ENCODE assay signal across 8 cellular contexts in the genomic region with DNA sequence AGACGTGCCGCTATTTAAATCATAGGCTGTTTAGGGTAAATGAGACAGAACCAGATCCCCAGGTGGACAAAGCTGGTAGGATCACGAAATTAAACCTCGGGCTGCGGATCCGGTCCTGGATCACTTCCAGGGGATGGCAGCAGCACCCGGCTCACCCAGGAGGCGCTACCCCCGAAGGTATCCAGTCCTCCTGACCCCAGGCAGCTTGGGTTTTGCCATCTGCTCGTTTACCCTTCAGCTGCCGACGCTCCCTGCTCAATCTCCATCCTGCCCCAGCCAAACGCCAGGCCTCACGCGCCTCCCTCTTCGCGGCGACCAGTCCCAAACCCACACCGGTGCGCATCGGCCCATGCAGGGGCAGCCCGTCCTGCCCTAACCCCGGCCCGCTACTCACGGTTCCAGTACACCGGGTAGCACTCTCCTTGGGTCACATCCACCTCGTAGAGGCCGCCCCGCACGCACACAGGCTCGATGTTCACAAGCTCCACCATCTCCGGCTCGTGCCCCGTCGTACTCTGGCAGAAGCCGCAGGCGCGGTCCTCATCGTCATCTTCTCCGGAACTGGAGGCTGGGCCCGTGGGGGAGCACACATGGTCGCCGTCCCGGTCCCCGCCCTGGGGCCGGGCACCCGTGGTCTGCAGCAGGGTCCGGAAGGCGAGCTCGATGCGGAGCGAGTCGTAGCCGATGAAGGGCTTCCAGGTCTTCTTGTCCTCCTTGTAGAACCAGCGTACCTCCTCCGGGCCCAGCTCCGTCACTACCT. TPM values are rescaled to one million over a fixed set of nuclear protein-coding genes. Genes with fewer than 3 reads are reported as not detected.
DNase-seq lines count a peak whose midpoint lies in the region; ATAC-seq and TF ChIP-seq lines count a peak whose summit lies in the region.

No MANE protein-coding gene starts in this region.

- H3K4me3 ChIP-seq in CD4-positive, alpha-beta memory T cell (ENCODE audit: low read length in 2 of 2), result peak overlapping the region; percentile 87 to 90
- H3K4me3 ChIP-seq in neutrophil (ENCODE audit: low read depth in 1 of 2, low read length in 1 of 2) (peak overlapping the region; percentile 69 to 71), suprapubic skin (peak overlapping the region; percentile 93)

- H3K4me3 Mint-ChIP-seq in CD4-positive, alpha-beta memory T cell, result peak overlapping the region; percentile 93 to 100 (median 99)

- H3K4me1 Mint-ChIP-seq in CD4-positive, alpha-beta memory T cell, result peaks cover 45 to 69% (median 56%) of the 10 kb centered on the region in 4 donors

- peaks cover 57% of the 10 kb centered on the region for H3K4me1 ChIP-seq in CD4-positive, alpha-beta memory T cell (ENCODE audit: insufficient read depth, low read length)
- H3K4me1 ChIP-seq in neutrophil (ENCODE audit: control insufficient read depth in 1 of 2, insufficient read depth in 1 of 2, low read depth in 1 of 2, low read length in 1 of 2), result peaks cover 12 to 26% of the 10 kb centered on the region in 2 experiments
- peaks cover 19% of the 10 kb centered on the region for H3K4me1 ChIP-seq in suprapubic skin

- TF ChIP-seq CTCF in neutrophil (IDR thresholded peaks at IDR 0.05), result no peak
- no peak for TF ChIP-seq CTCF in suprapubic skin (IDR thresholded peaks at IDR 0.05)

- intact Hi-C loops in CD4-positive, alpha-beta memory T cell (cut with micrococcal nuclease), result loop anchor here (1.0 to 10.0 kb wide), 10 partner anchors 43 to 1911 kb away; a partner anchor contains a TSS

- H3K36me3 ChIP-seq in CD4-positive, alpha-beta memory T cell (ENCODE audit: insufficient read depth, low read length), result no peaks in the 10 kb centered on the region
- H3K36me3 ChIP-seq in neutrophil (no peaks in the 10 kb centered on the region), suprapubic skin (no peaks in the 10 kb centered on the region)

- H3K9me3 ChIP-seq in CD4-positive, alpha-beta memory T cell (ENCODE audit: control insufficient read depth in 1 of 2, low read length in 2 of 2), result no peaks in the 10 kb centered on the region
- H3K9me3 ChIP-seq in neutrophil (no peaks in the 10 kb centered on the region), suprapubic skin (no peaks in the 10 kb centered on the region)

- peaks cover 0 to 20% of the 10 kb centered on the region in 2 donors for H3K36me3 Mint-ChIP-seq in CD4-positive, alpha-beta memory T cell

- peak overlapping the region; percentile 95 to 99 (median 98) for H3K27ac Mint-ChIP-seq in CD4-positive, alpha-beta memory T cell

- no peaks in the 10 kb centered on the region for H3K27me3 Mint-ChIP-seq in CD4-positive, alpha-beta memory T cell

- ATAC-seq in GM19455 (IDR thresholded peaks at IDR 0.05; ENCODE audit: unreplicated experiment), result peak; percentile 24

- H3K27me3 ChIP-seq in CD4-positive, alpha-beta memory T cell (ENCODE audit: insufficient read depth, low read length), result no peaks in the 10 kb centered on the region
- H3K27me3 ChIP-seq in neutrophil (peaks cover 21% of the 10 kb centered on the region), suprapubic skin (no peaks in the 10 kb centered on the region)

- H3K27ac ChIP-seq in CD4-positive, alpha-beta memory T cell (ENCODE audit: low read depth, low read length), result peak overlapping the region; percentile 87
- peak overlapping the region; percentile 62 for H3K27ac ChIP-seq in neutrophil
- H3K27ac ChIP-seq in suprapubic skin, result peak overlapping the region; percentile 91

- TF ChIP-seq POLR2A in suprapubic skin (IDR thresholded peaks at IDR 0.05), result no peak

- TF ChIP-seq EP300 in suprapubic skin (IDR thresholded peaks at IDR 0.05), result no peak

- H3K9me3 Mint-ChIP-seq in CD4-positive, alpha-beta memory T cell, result peaks cover 0 to 4% (median 0%) of the 10 kb centered on the region in 8 donors

- peak; percentile 68 to 76 (median 73) for DNase-seq in CD4-positive, alpha-beta memory T cell
- DNase-seq in HS-5 (ENCODE audit: low read depth) (peak; percentile 29), RKO (ENCODE audit: low spot score) (peak; percentile 81), activated gamma-delta T cell treated with Interleukin-2 at 50 U/mL for 16 hours (peak; percentile 68), foreskin melanocyte (peak; percentile 28), suprapubic skin (ENCODE audit: low spot score in 2 of 2) (peak; percentile 78 to 87)

- POLR2A ChIA-PET in CD4-positive, alpha-beta memory T cell (lab: Charles Lee; ENCODE audit: partially characterized antibody), result interaction anchor here (0.7 to 5.8 kb wide), 33 partner anchors 9 to 1911 kb away, joined by 3 to 156 read pairs (median 4); a partner anchor contains a TSS

- CTCF ChIA-PET in CD4-positive, alpha-beta memory T cell (lab: Charles Lee; ENCODE audit: partially characterized antibody), result interaction anchor here (0.9 to 5.4 kb wide), 11 partner anchors 10 to 1499 kb away, joined by 3 to 36 read pairs (median 5); no protein-coding TSS in a partner anchor

- 1% methylated on average over 22 of the region's 57 CpGs for WGBS in suprapubic skin

RNA-seq across cellular contexts. Expression of a gene that starts 1.1 kb away (rescaled TPM):
- total RNA-seq in CD4-positive, alpha-beta memory T cell, result 10 to 100 TPM; 47.0 to 53.5 TPM
- polyA plus RNA-seq in CD4-positive, alpha-beta memory T cell, result 1 to 10 TPM; 3.5 to 9.6 TPM
- total RNA-seq in suprapubic skin, result 10 to 100 TPM; 10.1 to 25.3 (median 14.7) TPM

Comparison
In these comparisons a context has a peak if more than half of its experiments do, and no peak if none do; other contexts are left out.
1. Peak in every context shown above with its lines: DNase-seq, ATAC-seq, H3K4me3 ChIP-seq and H3K27ac ChIP-seq.
2. DNase-seq: peak in every context shown above with its lines; median percentile 82 in suprapubic skin; 81 in RKO; 73 in CD4-positive, alpha-beta memory T cell; 68 in activated gamma-delta T cell treated with Interleukin-2 at 50 U/mL for 16 hours; 29 in HS-5; 28 in foreskin melanocyte.